Comparison of ENCODE assay signal across 9 cellular contexts in the genomic region with DNA sequence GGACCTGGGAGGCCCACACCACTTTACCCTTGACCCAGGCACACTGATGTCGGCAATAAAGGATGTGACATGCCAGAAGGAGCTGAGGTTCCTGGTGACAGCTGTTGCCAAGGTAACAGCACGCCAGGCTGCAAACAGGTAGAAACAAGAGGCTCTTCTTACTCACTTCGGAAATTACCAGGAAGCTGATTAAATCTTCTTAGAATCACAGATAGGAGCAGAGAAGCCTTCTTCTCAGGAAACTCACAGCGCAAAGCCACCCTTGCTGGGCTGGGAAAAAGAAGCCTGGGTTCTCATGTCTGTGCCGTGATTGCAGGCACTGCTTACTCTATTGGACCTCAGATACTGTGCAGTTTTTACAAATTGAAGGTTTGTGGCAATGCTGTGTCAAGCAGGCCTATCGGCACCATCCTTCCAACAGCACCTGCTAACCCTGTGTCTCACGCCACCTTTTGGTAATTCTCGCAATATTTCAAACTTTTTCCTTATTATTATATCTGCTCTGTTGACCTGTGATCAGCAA.
A peak's percentile ranks its signal among the peaks of the same experiment; 100 is the strongest.
DNase-seq lines count a peak whose midpoint lies in the region; ATAC-seq and TF ChIP-seq lines count a peak whose summit lies in the region.
"Had no signal": no experiment of that assay in that cellular context is flagged by ENCODE, and none has a peak within 500 bp of the region (broad histone marks: within the 10 kb centered on the region; RNA-seq: fewer than 3 reads in every experiment).

No MANE protein-coding gene starts in this region.

- H3K4me2 ChIP-seq in OCI-LY7 (ENCODE audit: low read length) = no peak overlapping the region

- H3K4me3 ChIP-seq in OCI-LY7 (ENCODE audit: low read depth, low read length, poor library complexity, severe bottlenecking) = no peak overlapping the region
- no peak overlapping the region for H3K4me3 ChIP-seq in naive thymus-derived CD4-positive, alpha-beta T cell (ENCODE audit: low read length)
- H3K4me3 ChIP-seq: gastrocnemius medialis had no signal

- H2AFZ ChIP-seq in OCI-LY7 (ENCODE audit: low read length) = no peak overlapping the region

- intact Hi-C loops in OCI-LY7 (cut with micrococcal nuclease; ENCODE audit: unreplicated experiment) = no loop called here
- intact Hi-C loops in naive thymus-derived CD4-positive, alpha-beta T cell (cut with micrococcal nuclease) = loop anchor here (1.0 to 5.0 kb wide), 15 partner anchors 12 to 575 kb away; partner anchors contain the start of genes ADAM17 (in 2 of the 2), CPSF3 (in 2 of the 2), ITGB1BP1 (in 2 of the 2) and ASAP2 (in 1 of the 2)

- BruUV-seq in OCI-LY7 (replicated peaks; lab: Mats Ljungman, UMichigan) = no TSS peak

- peaks cover 23 to 68% (median 49%) of the 10 kb centered on the region in 7 donors for H3K4me1 Mint-ChIP-seq in naive thymus-derived CD4-positive, alpha-beta T cell
- no peaks in the 10 kb centered on the region for H3K4me1 Mint-ChIP-seq in mesothelial cell of epicardium

- no peak for DNase-seq in OCI-LY7 (ENCODE audit: low spot score)
- peak; percentile 92 for DNase-seq in activated effector memory CD4-positive, alpha-beta T cell treated with anti-CD3 and anti-CD28 coated beads, Interleukin-2, amount 50 U/mL, for 16 hours
- DNase-seq in naive thymus-derived CD4-positive, alpha-beta T cell = peak in 8 of 9 donors; percentile 32 to 75 (median 65)
- no peak for DNase-seq in H4 (ENCODE audit: low spot score)
- no peak for DNase-seq in mesothelial cell of epicardium (ENCODE audit: low spot score in 2 of 2, unreplicated experiment in 2 of 2)

- H3K27ac Mint-ChIP-seq in naive thymus-derived CD4-positive, alpha-beta T cell = peak overlapping the region; percentile 45 to 94 (median 88)
- no peak overlapping the region for H3K27ac Mint-ChIP-seq in mesothelial cell of epicardium

- H4K20me1 ChIP-seq in OCI-LY7 (ENCODE audit: insufficient read depth, low read length) = no peaks in the 10 kb centered on the region

- peaks cover 17% of the 10 kb centered on the region for H3K4me1 ChIP-seq in OCI-LY7 (ENCODE audit: insufficient read depth, low read length, poor library complexity, severe bottlenecking)
- H3K4me1 ChIP-seq in naive thymus-derived CD4-positive, alpha-beta T cell (ENCODE audit: control insufficient read depth in 2 of 2, insufficient read depth in 2 of 2, low read length in 2 of 2) = peaks cover 31 to 43% of the 10 kb centered on the region in 2 donors
- H3K4me1 ChIP-seq: gastrocnemius medialis had no signal

- H3K4me3 Mint-ChIP-seq in naive thymus-derived CD4-positive, alpha-beta T cell = peak overlapping the region in 9 of 10 donors; percentile 4 to 63 (median 31)
- no peak overlapping the region for H3K4me3 Mint-ChIP-seq in mesothelial cell of epicardium

- H3K36me3 Mint-ChIP-seq in naive thymus-derived CD4-positive, alpha-beta T cell = peaks cover 0 to 8% (median 0%) of the 10 kb centered on the region in 5 donors
- no peaks in the 10 kb centered on the region for H3K36me3 Mint-ChIP-seq in mesothelial cell of epicardium

- H3K9me2 ChIP-seq in OCI-LY7 (ENCODE audit: insufficient read depth, low read length) = no peaks in the 10 kb centered on the region

- CTCF ChIA-PET in OCI-LY7 (lab: Charles Lee; ENCODE audit: unreplicated experiment) = no interaction called here
- CTCF ChIA-PET in naive thymus-derived CD4-positive, alpha-beta T cell (lab: Charles Lee) = interaction anchor here (0.6 kb wide), 1 partner anchor 43 kb away, joined by 4 read pairs; no protein-coding TSS in a partner anchor

- no peaks in the 10 kb centered on the region for H3K79me2 ChIP-seq in OCI-LY7 (ENCODE audit: insufficient read depth, low read depth, low read length)

- H3K27ac ChIP-seq in C4-2B (no peak overlapping the region), OCI-LY7 (ENCODE audit: low read depth, low read length, poor library complexity, severe bottlenecking) (no peak overlapping the region)
- H3K27ac ChIP-seq in naive thymus-derived CD4-positive, alpha-beta T cell (ENCODE audit: low read depth, low read length) = peak overlapping the region; percentile 56
- H3K27ac ChIP-seq: gastrocnemius medialis had no signal

- H3K9me3 ChIP-seq in OCI-LY7 (ENCODE audit: low read length) = no peaks in the 10 kb centered on the region
- H3K9me3 ChIP-seq in naive thymus-derived CD4-positive, alpha-beta T cell (ENCODE audit: control insufficient read depth in 2 of 3, low read length in 3 of 3) = no peaks in the 10 kb centered on the region
- H3K9me3 ChIP-seq: gastrocnemius medialis had no signal

- H3K9me3 Mint-ChIP-seq in naive thymus-derived CD4-positive, alpha-beta T cell = peaks cover 0 to 5% (median 0%) of the 10 kb centered on the region in 11 donors
- H3K9me3 Mint-ChIP-seq in mesothelial cell of epicardium = no peaks in the 10 kb centered on the region

- TF ChIP-seq CTCF in C4-2B (conservative IDR thresholded peaks at IDR 0.05) (peak; percentile 26), OCI-LY7 (conservative IDR thresholded peaks at IDR 0.05; ENCODE audit: low read length) (peak; percentile 46), mesothelial cell of epicardium (IDR thresholded peaks at IDR 0.05; ENCODE audit: unreplicated experiment) (no peak)

- peak; percentile 86 for ATAC-seq in naive thymus-derived CD4-positive, alpha-beta T cell
- ATAC-seq in GM19395 (IDR thresholded peaks at IDR 0.05; ENCODE audit: unreplicated experiment) = no peak
- no peak for ATAC-seq in HG02884 (IDR thresholded peaks at IDR 0.05; ENCODE audit: unreplicated experiment)
- ATAC-seq: gastrocnemius medialis had no signal

- no peaks in the 10 kb centered on the region for H3K27me3 Mint-ChIP-seq in naive thymus-derived CD4-positive, alpha-beta T cell
- H3K27me3 Mint-ChIP-seq in mesothelial cell of epicardium (ENCODE audit: low read depth) = no peaks in the 10 kb centered on the region

- POLR2A ChIA-PET in OCI-LY7 (lab: Charles Lee) = no interaction called here
- POLR2A ChIA-PET in naive thymus-derived CD4-positive, alpha-beta T cell (lab: Charles Lee) = interaction anchor here (1.1 kb wide), 1 partner anchor 151 kb away, joined by 3 read pairs; the partner anchor contains the start of gene YWHAQ

- no peaks in the 10 kb centered on the region for H3K36me3 ChIP-seq in OCI-LY7 (ENCODE audit: insufficient read depth, low read length)
- H3K36me3 ChIP-seq in naive thymus-derived CD4-positive, alpha-beta T cell (ENCODE audit: control insufficient read depth in 2 of 3, insufficient read depth in 3 of 3, low read length in 3 of 3) = no peaks in the 10 kb centered on the region
- H3K36me3 ChIP-seq: gastrocnemius medialis had no signal

- H3K27me3 ChIP-seq in naive thymus-derived CD4-positive, alpha-beta T cell (ENCODE audit: control insufficient read depth in 2 of 2, insufficient read depth in 2 of 2, low read length in 2 of 2) = no peaks in the 10 kb centered on the region
- H3K27me3 ChIP-seq: gastrocnemius medialis had no signal

Comparison
In these comparisons a context has a peak if more than half of its experiments do, and no peak if none do; other contexts are left out.
1. DNase-seq: peak in activated effector memory CD4-positive, alpha-beta T cell treated with anti-CD3 and anti-CD28 coated beads, Interleukin-2, amount 50 U/mL, for 16 hours (single experiment) and naive thymus-derived CD4-positive, alpha-beta T cell (8 of 9); none in OCI-LY7 (single experiment), H4 (single experiment) and mesothelial cell of epicardium (0 of 2).